Comparison of ENCODE assay signal across 1 cellular context in the genomic region with DNA sequence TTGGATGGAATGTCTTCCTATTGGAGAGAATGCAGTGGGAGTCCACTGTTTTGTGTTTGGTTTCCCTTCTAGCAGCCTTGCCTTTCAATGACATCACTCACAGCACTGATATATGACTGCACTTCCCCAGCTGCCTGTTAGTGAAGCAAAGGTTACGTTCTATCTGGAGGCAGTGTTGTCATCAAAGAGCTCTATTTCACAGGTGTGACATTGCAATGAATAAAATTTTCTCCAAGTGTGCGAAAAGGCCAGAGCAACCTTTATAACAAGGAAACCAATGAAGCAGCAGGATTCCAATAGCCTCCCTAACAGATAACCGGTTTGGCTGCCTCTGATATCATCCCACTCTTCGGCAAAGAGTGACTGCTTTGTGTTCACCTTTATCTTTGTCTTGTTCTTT.
TF ChIP-seq lines count a peak whose summit lies in the region.

No MANE protein-coding gene starts in this region.

TF ChIP-seq in IMR-90, 13 proteins besides CTCF, POLR2A, EP300 and RAD21:
- TF ChIP-seq RCOR1 (IDR thresholded peaks at IDR 0.05; ENCODE audit: insufficient replicate concordance, low read length) (no peak), NFE2L2 (IDR thresholded peaks at IDR 0.05; ENCODE audit: low read depth, low read length) (no peak), FOS (IDR thresholded peaks at IDR 0.05; ENCODE audit: low read depth, low read length) (no peak), MXI1 (IDR thresholded peaks at IDR 0.05; ENCODE audit: borderline replicate concordance, low read depth, low read length) (no peak)
- TF ChIP-seq, protein P1, sequence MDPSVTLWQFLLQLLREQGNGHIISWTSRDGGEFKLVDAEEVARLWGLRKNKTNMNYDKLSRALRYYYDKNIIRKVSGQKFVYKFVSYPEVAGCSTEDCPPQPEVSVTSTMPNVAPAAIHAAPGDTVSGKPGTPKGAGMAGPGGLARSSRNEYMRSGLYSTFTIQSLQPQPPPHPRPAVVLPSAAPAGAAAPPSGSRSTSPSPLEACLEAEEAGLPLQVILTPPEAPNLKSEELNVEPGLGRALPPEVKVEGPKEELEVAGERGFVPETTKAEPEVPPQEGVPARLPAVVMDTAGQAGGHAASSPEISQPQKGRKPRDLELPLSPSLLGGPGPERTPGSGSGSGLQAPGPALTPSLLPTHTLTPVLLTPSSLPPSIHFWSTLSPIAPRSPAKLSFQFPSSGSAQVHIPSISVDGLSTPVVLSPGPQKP (IDR thresholded peaks at IDR 0.05; ENCODE audit: borderline replicate concordance, low read depth, low read length): no peak
TF ChIP-seq in IMR-90: peak in this region for 0.
